Comparison of ENCODE assay signal across 26 cellular contexts in genomic region chr4:115456228-115456627, GRCh38.
"Had no signal": no experiment of that assay in that cellular context is flagged by ENCODE, and none has a peak within 500 bp of the region (broad histone marks: within the 10 kb centered on the region; RNA-seq: fewer than 3 reads in every experiment).

No MANE protein-coding gene starts in this region.

- H3K9me3 ChIP-seq: colonic mucosa, esophagus muscularis mucosa, esophagus squamous epithelium, gastrocnemius medialis, gastroesophageal sphincter, heart left ventricle, heart right ventricle had no signal

- DNase-seq: colonic mucosa; cortex of kidney; dermis blood vessel endothelial cell; dorsolateral prefrontal cortex; effector CD4-positive, alpha-beta T cell; effector CD8-positive, alpha-beta T cell; effector memory CD4-positive, alpha-beta T cell; effector memory CD8-positive, alpha-beta T cell; endodermal cell; erythroblast; esophagus squamous epithelium; foreskin fibroblast; foreskin keratinocyte; foreskin melanocyte; gastrocnemius medialis; glutamatergic neuron; head of caudate nucleus; heart left ventricle; heart right ventricle had no signal

- H3K36me3 ChIP-seq: colonic mucosa, esophagus muscularis mucosa, esophagus squamous epithelium, gastrocnemius medialis, gastroesophageal sphincter, heart left ventricle, heart right ventricle had no signal

- H3K27ac ChIP-seq: colonic mucosa, coronary artery, dorsolateral prefrontal cortex, epithelial cell of prostate, esophagus muscularis mucosa, esophagus squamous epithelium, foreskin keratinocyte, gastrocnemius medialis, gastroesophageal sphincter, heart left ventricle, heart right ventricle had no signal

- FAIRE-seq: endometrium, endothelial cell of umbilical vein had no signal

- H3K27me3 ChIP-seq: colonic mucosa, esophagus muscularis mucosa, esophagus squamous epithelium, foreskin keratinocyte, gastrocnemius medialis, heart left ventricle, heart right ventricle had no signal

- ATAC-seq: effector memory CD8-positive, alpha-beta T cell; esophagus mucosa; foreskin keratinocyte; gastrocnemius medialis; gastroesophageal sphincter; heart left ventricle; heart right ventricle had no signal

- H3K4me3 ChIP-seq: colonic mucosa, coronary artery, dorsolateral prefrontal cortex, esophagus muscularis mucosa, esophagus squamous epithelium, gastrocnemius medialis, gastroesophageal sphincter, heart left ventricle, heart right ventricle had no signal

- H3K4me1 ChIP-seq: colonic mucosa, esophagus muscularis mucosa, esophagus squamous epithelium, foreskin keratinocyte, gastrocnemius medialis, gastroesophageal sphincter, heart left ventricle, heart right ventricle had no signal
